ENCODE assay signal across 14 cellular contexts in the genomic region with DNA sequence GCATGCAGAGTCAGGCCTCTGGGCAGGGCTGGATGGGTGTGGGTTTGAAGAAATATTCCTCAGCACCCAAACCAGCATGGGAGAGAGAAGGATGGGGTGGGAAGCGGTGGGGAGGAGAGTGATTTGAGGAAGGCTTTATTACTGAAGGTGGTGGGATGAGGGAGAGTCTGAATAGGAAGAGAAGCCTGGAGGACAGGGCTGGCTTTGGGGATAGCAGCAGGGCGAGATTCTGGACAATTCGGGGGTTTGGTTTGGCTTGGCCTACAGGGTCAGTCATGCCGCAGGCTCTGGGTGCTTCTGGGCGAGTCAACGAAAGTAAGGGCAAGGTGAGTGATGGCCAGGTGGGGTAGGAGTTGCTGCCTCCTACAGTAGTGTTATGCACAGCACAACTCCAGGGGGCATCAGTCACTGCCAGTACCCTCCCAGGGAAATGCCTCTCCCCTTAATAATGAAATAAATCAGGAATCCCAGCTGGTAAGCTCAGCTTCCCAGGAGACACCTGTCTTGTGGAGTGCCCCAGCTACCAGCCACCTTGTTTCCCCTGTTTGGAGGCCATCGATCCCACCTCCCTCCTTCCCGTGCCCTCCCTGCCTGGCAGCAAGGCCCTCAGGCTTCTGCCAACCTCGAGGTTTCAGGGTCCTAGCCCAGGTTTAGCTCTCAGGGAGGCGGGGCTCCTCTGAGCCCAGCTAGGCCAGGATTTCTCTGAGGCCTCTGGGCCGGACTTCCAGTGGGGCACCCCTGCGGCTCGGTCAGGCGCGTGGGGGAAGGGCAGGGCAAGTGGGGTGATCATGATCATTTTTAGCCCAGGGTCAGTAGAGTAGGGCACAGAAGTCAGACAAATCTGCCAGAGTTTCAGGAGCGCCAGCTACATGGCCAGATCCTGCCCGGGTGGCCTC. TPM values are rescaled to one million over a fixed set of nuclear protein-coding genes. Genes with fewer than 3 reads are reported as not detected.
A peak's percentile ranks its signal among the peaks of the same experiment; 100 is the strongest.
DNase-seq lines count a peak whose midpoint lies in the region; ATAC-seq and TF ChIP-seq lines count a peak whose summit lies in the region.
"Had no signal": no experiment of that assay in that cellular context is flagged by ENCODE, and none has a peak within 500 bp of the region (broad histone marks: within the 10 kb centered on the region; RNA-seq: fewer than 3 reads in every experiment).

No MANE protein-coding gene starts in this region.

- CTCF ChIA-PET in activated CD8-positive, alpha-beta memory T cell treated with anti-CD3 and anti-CD28 coated beads, Interleukin-2, amount 10 ng/mL, durations not matched to agents 7 days and 5 days (lab: Charles Lee): no interaction called here

- intact Hi-C loops in left cardiac atrium (cut with DNase I): no loop called here

- H3K27me3 Mint-ChIP-seq in activated CD8-positive, alpha-beta memory T cell treated with anti-CD3 and anti-CD28 coated beads, Interleukin-2, amount 10 ng/mL, durations not matched to agents 7 days and 5 days: peaks cover 95% of the 10 kb centered on the region
- no peaks in the 10 kb centered on the region for H3K27me3 Mint-ChIP-seq in osteocyte (ENCODE audit: unreplicated experiment)

- peaks cover 14% of the 10 kb centered on the region for H3K4me1 Mint-ChIP-seq in activated CD8-positive, alpha-beta memory T cell treated with anti-CD3 and anti-CD28 coated beads, Interleukin-2, amount 10 ng/mL, durations not matched to agents 7 days and 5 days
- peaks cover 38% of the 10 kb centered on the region for H3K4me1 Mint-ChIP-seq in osteocyte (ENCODE audit: unreplicated experiment)

- H3K9me3 Mint-ChIP-seq in activated CD8-positive, alpha-beta memory T cell treated with anti-CD3 and anti-CD28 coated beads, Interleukin-2, amount 10 ng/mL, durations not matched to agents 7 days and 5 days (ENCODE audit: low read depth): no peaks in the 10 kb centered on the region
- H3K9me3 Mint-ChIP-seq in osteocyte (ENCODE audit: unreplicated experiment): no peaks in the 10 kb centered on the region

- peak overlapping the region; percentile 76 for H3K4me3 ChIP-seq in MG63

- peaks cover 3% of the 10 kb centered on the region for H3K36me3 Mint-ChIP-seq in activated CD8-positive, alpha-beta memory T cell treated with anti-CD3 and anti-CD28 coated beads, Interleukin-2, amount 10 ng/mL, durations not matched to agents 7 days and 5 days
- H3K36me3 Mint-ChIP-seq in osteocyte (ENCODE audit: unreplicated experiment): peaks cover 6% of the 10 kb centered on the region

- no peak overlapping the region for H3K4me3 Mint-ChIP-seq in activated CD8-positive, alpha-beta memory T cell treated with anti-CD3 and anti-CD28 coated beads, Interleukin-2, amount 10 ng/mL, durations not matched to agents 7 days and 5 days
- H3K4me3 Mint-ChIP-seq in osteocyte (ENCODE audit: unreplicated experiment): no peak overlapping the region

- peaks cover 22% of the 10 kb centered on the region for H3K36me3 ChIP-seq in MG63

- no peaks in the 10 kb centered on the region; the same call in 1 of the 2 replicates for H3K27me3 ChIP-seq in MG63

- DNase-seq in activated CD8-positive, alpha-beta memory T cell treated with anti-CD3 and anti-CD28 coated beads for 24 hours: peak; percentile 52
- DNase-seq in activated CD8-positive, alpha-beta memory T cell treated with anti-CD3 and anti-CD28 coated beads, Interleukin-2, amount 10 ng/mL, durations not matched to agents 7 days and 5 days: no peak
- DNase-seq in MG63 (no peak), left cardiac atrium (no peak), osteocyte (ENCODE audit: extremely low spot score, unreplicated experiment) (peak; percentile 77), NCI-H1105 treated with DMSO at 0.1 percent for 48 hours (lab: John Stamatoyannopoulos, UW) (no peak), DMS79 (lab: John Stamatoyannopoulos, UW) (no peak)
- DNase-seq: GOT3, NCI-H2227 treated with DMSO at 0.1 percent for 48 hours had no signal

- no peak overlapping the region for H3K27ac Mint-ChIP-seq in activated CD8-positive, alpha-beta memory T cell treated with anti-CD3 and anti-CD28 coated beads, Interleukin-2, amount 10 ng/mL, durations not matched to agents 7 days and 5 days
- H3K27ac Mint-ChIP-seq in osteocyte (ENCODE audit: unreplicated experiment): peak overlapping the region; percentile 62

- no peak for ATAC-seq in activated CD8-positive, alpha-beta memory T cell treated with anti-CD3 and anti-CD28 coated beads, Interleukin-2, amount 10 ng/mL, durations not matched to agents 7 days and 5 days
- peak; percentile 5 to 8 for ATAC-seq in left cardiac atrium
- ATAC-seq in GM21528 (IDR thresholded peaks at IDR 0.05; ENCODE audit: low FRiP score, unreplicated experiment): no peak
- ATAC-seq: sciatic nerve had no signal

- no peak for TF ChIP-seq CTCF in osteocyte (IDR thresholded peaks at IDR 0.05)

- no peaks in the 10 kb centered on the region for H3K9me3 ChIP-seq in MG63

RNA-seq across cellular contexts. Expression of gene NKX2-5, which starts 0.7 kb away (rescaled TPM):
- total RNA-seq in activated CD8-positive, alpha-beta memory T cell treated with anti-CD3 and anti-CD28 coated beads, Interleukin-2, amount 10 ng/mL, durations not matched to agents 7 days and 5 days: not detected
- total RNA-seq in MG63 (2014; rRNA removed; shearing (Covaris generic); ENCODE audit: low replicate concordance): 14.2 and 16.8 TPM in 2 replicates
- 100 to 1,000 TPM; 148 to 157 TPM for total RNA-seq in left cardiac atrium
- 15.5 and 16.4 TPM in 2 replicates for total RNA-seq in osteocyte
- total RNA-seq: glomerular endothelial cell, kidney epithelial cell, sciatic nerve, urinary bladder had no signal

Comparison
In these comparisons a context has a peak if more than half of its experiments do, and no peak if none do; other contexts are left out.
1. DNase-seq: peak in activated CD8-positive, alpha-beta memory T cell treated with anti-CD3 and anti-CD28 coated beads for 24 hours (single experiment) and osteocyte (single experiment); none in activated CD8-positive, alpha-beta memory T cell treated with anti-CD3 and anti-CD28 coated beads, Interleukin-2, amount 10 ng/mL, durations not matched to agents 7 days and 5 days (single experiment), MG63 (single experiment), left cardiac atrium (single experiment), NCI-H1105 treated with DMSO at 0.1 percent for 48 hours (single experiment) and DMS79 (single experiment).
2. ATAC-seq: peak in left cardiac atrium (2 of 2); none in activated CD8-positive, alpha-beta memory T cell treated with anti-CD3 and anti-CD28 coated beads, Interleukin-2, amount 10 ng/mL, durations not matched to agents 7 days and 5 days (single experiment) and GM21528 (single experiment).
3. RNA of gene NKX2-5, which starts 0.7 kb away (total RNA-seq): 148 to 157 TPM in left cardiac atrium, 14.2 to 16.8 TPM in MG63 and 15.5 to 16.4 TPM in osteocyte; not detected in activated CD8-positive, alpha-beta memory T cell treated with anti-CD3 and anti-CD28 coated beads, Interleukin-2, amount 10 ng/mL, durations not matched to agents 7 days and 5 days; every median in the first group is over 10 times any median in the second.